Comparison of ENCODE assay signal across 1 cellular context in genomic region chr9:37146372-37146771, GRCh38.
TF ChIP-seq lines count a peak whose summit lies in the region.

No MANE protein-coding gene starts in this region.

TF ChIP-seq in GM12878, 131 proteins besides CTCF, POLR2A, EP300 and RAD21 (continues in another document):
- TF ChIP-seq GABPA (IDR thresholded peaks at IDR 0.05; ENCODE audit: low read depth) (peak; percentile 66), RELA (IDR thresholded peaks at IDR 0.05; ENCODE audit: borderline replicate concordance, partially characterized antibody) (no peak), TCF3 (IDR thresholded peaks at IDR 0.05; ENCODE audit: borderline replicate concordance, insufficient read depth, low read depth, low read length) (no peak), BHLHE40 (IDR thresholded peaks at IDR 0.05; ENCODE audit: borderline replicate concordance in 1 of 2, low read depth in 2 of 2, low read length in 1 of 2) (peak; percentile 72 to 80; a peak in 3 of 4 replicates), SMAD5 (IDR thresholded peaks at IDR 0.05; ENCODE audit: low read depth) (no peak), RUNX3 (IDR thresholded peaks at IDR 0.05; ENCODE audit: low read length) (peak; percentile 93), PRDM15 (CRISPR knock-in tag; IDR thresholded peaks at IDR 0.05) (no peak), POU2F2 (IDR thresholded peaks at IDR 0.05; ENCODE audit: borderline replicate concordance, low read depth, low read length) (no peak), SUZ12 (IDR thresholded peaks at IDR 0.05; ENCODE audit: unreplicated experiment) (no peak), BRCA1 (IDR thresholded peaks at IDR 0.05; ENCODE audit: low read depth, low read length) (no peak), DPF2 (IDR thresholded peaks at IDR 0.05) (peak; percentile 35; the same call in 1 of the 2 replicates), JUNB (IDR thresholded peaks at IDR 0.05) (peak; percentile 69), IKZF1 (conservative IDR thresholded peaks at IDR 0.05) (peak; percentile 36; the same call in 1 of the 2 replicates), BCL11A (IDR thresholded peaks at IDR 0.05; ENCODE audit: low read depth, low read length) (peak; percentile 53; the same call in 1 of the 2 replicates), BMI1 (IDR thresholded peaks at IDR 0.05; ENCODE audit: borderline replicate concordance) (no peak), ATF2 (IDR thresholded peaks at IDR 0.05; ENCODE audit: low read length) (peak; percentile 45; the same call in 1 of the 2 replicates), PAX8 (IDR thresholded peaks at IDR 0.05) (no peak), MYB (IDR thresholded peaks at IDR 0.05; ENCODE audit: borderline replicate concordance, low read depth, low read length) (no peak), CHD2 (IDR thresholded peaks at IDR 0.05; ENCODE audit: borderline replicate concordance, low read depth, low read length) (no peak), CHD1 (IDR thresholded peaks at IDR 0.05; ENCODE audit: low read depth, low read length) (no peak), SPI1 (IDR thresholded peaks at IDR 0.05; ENCODE audit: borderline replicate concordance, insufficient read depth, low read depth, low read length) (no peak), PKNOX1 (IDR thresholded peaks at IDR 0.05) (no peak), SUPT20H (IDR thresholded peaks at IDR 0.05; ENCODE audit: borderline replicate concordance, control insufficient read depth, low read depth, low read length) (no peak), ZNF207 (IDR thresholded peaks at IDR 0.05; ENCODE audit: borderline replicate concordance) (no peak), TARDBP (IDR thresholded peaks at IDR 0.05; ENCODE audit: borderline replicate concordance) (no peak), NRF1 (conservative IDR thresholded peaks at IDR 0.05; ENCODE audit: low read depth, low read length) (no peak), TCF12 (IDR thresholded peaks at IDR 0.05; ENCODE audit: low read depth, low read length) (no peak), FOXM1 (IDR thresholded peaks at IDR 0.05; ENCODE audit: low read depth, low read length) (peak; percentile 45; the same call in 1 of the 2 replicates), NFIC (IDR thresholded peaks at IDR 0.05; ENCODE audit: low read depth, low read length) (peak; percentile 87), ZNF274 (IDR thresholded peaks at IDR 0.05; ENCODE audit: insufficient read depth, insufficient read length) (no peak), WRNIP1 (IDR thresholded peaks at IDR 0.05; ENCODE audit: borderline replicate concordance, low read depth, low read length) (no peak), YBX1 (IDR thresholded peaks at IDR 0.05) (no peak), RBBP5 (conservative IDR thresholded peaks at IDR 0.05) (no peak), STAT3 (IDR thresholded peaks at IDR 0.05; ENCODE audit: low read depth, low read length) (no peak)
- TF ChIP-seq, protein P1, sequence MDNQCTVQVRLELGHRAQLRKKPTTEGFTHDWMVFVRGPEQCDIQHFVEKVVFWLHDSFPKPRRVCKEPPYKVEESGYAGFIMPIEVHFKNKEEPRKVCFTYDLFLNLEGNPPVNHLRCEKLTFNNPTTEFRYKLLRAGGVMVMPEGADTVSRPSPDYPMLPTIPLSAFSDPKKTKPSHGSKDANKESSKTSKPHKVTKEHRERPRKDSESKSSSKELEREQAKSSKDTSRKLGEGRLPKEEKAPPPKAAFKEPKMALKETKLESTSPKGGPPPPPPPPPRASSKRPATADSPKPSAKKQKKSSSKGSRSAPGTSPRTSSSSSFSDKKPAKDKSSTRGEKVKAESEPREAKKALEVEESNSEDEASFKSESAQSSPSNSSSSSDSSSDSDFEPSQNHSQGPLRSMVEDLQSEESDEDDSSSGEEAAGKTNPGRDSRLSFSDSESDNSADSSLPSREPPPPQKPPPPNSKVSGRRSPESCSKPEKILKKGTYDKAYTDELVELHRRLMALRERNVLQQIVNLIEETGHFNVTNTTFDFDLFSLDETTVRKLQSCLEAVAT (IDR thresholded peaks at IDR 0.05), result 0 out of 2 replicates have a peak, but pooled peaks have one; percentile 38
- TF ChIP-seq, protein P2, sequence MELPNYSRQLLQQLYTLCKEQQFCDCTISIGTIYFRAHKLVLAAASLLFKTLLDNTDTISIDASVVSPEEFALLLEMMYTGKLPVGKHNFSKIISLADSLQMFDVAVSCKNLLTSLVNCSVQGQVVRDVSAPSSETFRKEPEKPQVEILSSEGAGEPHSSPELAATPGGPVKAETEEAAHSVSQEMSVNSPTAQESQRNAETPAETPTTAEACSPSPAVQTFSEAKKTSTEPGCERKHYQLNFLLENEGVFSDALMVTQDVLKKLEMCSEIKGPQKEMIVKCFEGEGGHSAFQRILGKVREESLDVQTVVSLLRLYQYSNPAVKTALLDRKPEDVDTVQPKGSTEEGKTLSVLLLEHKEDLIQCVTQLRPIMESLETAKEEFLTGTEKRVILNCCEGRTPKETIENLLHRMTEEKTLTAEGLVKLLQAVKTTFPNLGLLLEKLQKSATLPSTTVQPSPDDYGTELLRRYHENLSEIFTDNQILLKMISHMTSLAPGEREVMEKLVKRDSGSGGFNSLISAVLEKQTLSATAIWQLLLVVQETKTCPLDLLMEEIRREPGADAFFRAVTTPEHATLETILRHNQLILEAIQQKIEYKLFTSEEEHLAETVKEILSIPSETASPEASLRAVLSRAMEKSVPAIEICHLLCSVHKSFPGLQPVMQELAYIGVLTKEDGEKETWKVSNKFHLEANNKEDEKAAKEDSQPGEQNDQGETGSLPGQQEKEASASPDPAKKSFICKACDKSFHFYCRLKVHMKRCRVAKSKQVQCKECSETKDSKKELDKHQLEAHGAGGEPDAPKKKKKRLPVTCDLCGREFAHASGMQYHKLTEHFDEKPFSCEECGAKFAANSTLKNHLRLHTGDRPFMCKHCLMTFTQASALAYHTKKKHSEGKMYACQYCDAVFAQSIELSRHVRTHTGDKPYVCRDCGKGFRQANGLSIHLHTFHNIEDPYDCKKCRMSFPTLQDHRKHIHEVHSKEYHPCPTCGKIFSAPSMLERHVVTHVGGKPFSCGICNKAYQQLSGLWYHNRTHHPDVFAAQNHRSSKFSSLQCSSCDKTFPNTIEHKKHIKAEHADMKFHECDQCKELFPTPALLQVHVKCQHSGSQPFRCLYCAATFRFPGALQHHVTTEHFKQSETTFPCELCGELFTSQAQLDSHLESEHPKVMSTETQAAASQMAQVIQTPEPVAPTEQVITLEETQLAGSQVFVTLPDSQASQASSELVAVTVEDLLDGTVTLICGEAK (IDR thresholded peaks at IDR 0.05; ENCODE audit: borderline replicate concordance), result no peak; the same call in 1 of the 2 replicates
- TF ChIP-seq, protein P3, sequence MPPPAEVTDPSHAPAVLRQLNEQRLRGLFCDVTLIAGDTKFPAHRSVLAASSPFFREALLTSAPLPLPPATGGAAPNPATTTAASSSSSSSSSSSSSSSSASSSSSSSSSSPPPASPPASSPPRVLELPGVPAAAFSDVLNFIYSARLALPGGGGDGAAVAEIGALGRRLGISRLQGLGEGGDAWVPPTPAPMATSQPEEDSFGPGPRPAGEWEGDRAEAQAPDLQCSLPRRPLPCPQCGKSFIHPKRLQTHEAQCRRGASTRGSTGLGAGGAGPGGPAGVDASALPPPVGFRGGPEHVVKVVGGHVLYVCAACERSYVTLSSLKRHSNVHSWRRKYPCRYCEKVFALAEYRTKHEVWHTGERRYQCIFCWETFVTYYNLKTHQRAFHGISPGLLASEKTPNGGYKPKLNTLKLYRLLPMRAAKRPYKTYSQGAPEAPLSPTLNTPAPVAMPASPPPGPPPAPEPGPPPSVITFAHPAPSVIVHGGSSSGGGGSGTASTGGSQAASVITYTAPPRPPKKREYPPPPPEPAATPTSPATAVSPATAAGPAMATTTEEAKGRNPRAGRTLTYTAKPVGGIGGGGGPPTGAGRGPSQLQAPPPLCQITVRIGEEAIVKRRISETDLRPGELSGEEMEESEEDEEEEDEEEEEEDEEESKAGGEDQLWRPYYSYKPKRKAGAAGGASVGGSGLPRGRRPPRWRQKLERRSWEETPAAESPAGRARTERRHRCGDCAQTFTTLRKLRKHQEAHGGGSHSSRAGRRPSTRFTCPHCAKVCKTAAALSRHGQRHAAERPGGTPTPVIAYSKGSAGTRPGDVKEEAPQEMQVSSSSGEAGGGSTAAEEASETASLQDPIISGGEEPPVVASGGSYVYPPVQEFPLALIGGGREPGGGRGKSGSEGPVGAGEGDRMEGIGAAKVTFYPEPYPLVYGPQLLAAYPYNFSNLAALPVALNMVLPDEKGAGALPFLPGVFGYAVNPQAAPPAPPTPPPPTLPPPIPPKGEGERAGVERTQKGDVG (CRISPR knock-in tag; IDR thresholded peaks at IDR 0.05), result no peak
- TF ChIP-seq, protein P4, sequence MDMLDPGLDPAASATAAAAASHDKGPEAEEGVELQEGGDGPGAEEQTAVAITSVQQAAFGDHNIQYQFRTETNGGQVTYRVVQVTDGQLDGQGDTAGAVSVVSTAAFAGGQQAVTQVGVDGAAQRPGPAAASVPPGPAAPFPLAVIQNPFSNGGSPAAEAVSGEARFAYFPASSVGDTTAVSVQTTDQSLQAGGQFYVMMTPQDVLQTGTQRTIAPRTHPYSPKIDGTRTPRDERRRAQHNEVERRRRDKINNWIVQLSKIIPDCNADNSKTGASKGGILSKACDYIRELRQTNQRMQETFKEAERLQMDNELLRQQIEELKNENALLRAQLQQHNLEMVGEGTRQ (IDR thresholded peaks at IDR 0.05; ENCODE audit: borderline replicate concordance, low read depth, low read length), result no peak
- TF ChIP-seq, protein P5, sequence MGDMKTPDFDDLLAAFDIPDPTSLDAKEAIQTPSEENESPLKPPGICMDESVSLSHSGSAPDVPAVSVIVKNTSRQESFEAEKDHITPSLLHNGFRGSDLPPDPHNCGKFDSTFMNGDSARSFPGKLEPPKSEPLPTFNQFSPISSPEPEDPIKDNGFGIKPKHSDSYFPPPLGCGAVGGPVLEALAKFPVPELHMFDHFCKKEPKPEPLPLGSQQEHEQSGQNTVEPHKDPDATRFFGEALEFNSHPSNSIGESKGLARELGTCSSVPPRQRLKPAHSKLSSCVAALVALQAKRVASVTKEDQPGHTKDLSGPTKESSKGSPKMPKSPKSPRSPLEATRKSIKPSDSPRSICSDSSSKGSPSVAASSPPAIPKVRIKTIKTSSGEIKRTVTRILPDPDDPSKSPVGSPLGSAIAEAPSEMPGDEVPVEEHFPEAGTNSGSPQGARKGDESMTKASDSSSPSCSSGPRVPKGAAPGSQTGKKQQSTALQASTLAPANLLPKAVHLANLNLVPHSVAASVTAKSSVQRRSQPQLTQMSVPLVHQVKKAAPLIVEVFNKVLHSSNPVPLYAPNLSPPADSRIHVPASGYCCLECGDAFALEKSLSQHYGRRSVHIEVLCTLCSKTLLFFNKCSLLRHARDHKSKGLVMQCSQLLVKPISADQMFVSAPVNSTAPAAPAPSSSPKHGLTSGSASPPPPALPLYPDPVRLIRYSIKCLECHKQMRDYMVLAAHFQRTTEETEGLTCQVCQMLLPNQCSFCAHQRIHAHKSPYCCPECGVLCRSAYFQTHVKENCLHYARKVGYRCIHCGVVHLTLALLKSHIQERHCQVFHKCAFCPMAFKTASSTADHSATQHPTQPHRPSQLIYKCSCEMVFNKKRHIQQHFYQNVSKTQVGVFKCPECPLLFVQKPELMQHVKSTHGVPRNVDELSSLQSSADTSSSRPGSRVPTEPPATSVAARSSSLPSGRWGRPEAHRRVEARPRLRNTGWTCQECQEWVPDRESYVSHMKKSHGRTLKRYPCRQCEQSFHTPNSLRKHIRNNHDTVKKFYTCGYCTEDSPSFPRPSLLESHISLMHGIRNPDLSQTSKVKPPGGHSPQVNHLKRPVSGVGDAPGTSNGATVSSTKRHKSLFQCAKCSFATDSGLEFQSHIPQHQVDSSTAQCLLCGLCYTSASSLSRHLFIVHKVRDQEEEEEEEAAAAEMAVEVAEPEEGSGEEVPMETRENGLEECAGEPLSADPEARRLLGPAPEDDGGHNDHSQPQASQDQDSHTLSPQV (IDR thresholded peaks at IDR 0.05), result peak; percentile 3; the same call in 1 of the 2 replicates
